Comparison of ENCODE assay signal across 18 cellular contexts in genomic region chr5:149147673-149148072, GRCh38. TPM values are rescaled to one million over a fixed set of nuclear protein-coding genes. Genes with fewer than 3 reads are reported as not detected.
"Had no signal": no experiment of that assay in that cellular context is flagged by ENCODE, and none has a peak within 500 bp of the region (broad histone marks: within the 10 kb centered on the region; RNA-seq: fewer than 3 reads in every experiment).

No MANE protein-coding gene starts in this region.

- H3K4me3 ChIP-seq: body of pancreas, colonic mucosa, lower lobe of right lung, ovary, transverse colon had no signal

- H3K36me3 ChIP-seq: colonic mucosa, lower lobe of right lung, ovary, transverse colon had no signal

- H3K9me3 Mint-ChIP-seq: activated CD8-positive, alpha-beta T cell treated with anti-CD3 and anti-CD28 coated beads for 36 hours; WTC11 had no signal

- H3K27me3 ChIP-seq: body of pancreas, colonic mucosa, ovary, transverse colon had no signal

- ATAC-seq: activated CD8-positive, alpha-beta T cell treated with anti-CD3 and anti-CD28 coated beads for 36 hours; body of pancreas; lower lobe of right lung; naive thymus-derived CD4-positive, alpha-beta T cell; WTC11 had no signal

- FAIRE-seq: endometrium, TTC549 had no signal

- H3K27ac Mint-ChIP-seq: activated CD8-positive, alpha-beta T cell treated with anti-CD3 and anti-CD28 coated beads for 36 hours; activated naive CD8-positive, alpha-beta T cell; naive thymus-derived CD4-positive, alpha-beta T cell; WTC11 had no signal

- H3K4me1 ChIP-seq: colonic mucosa had no signal

- H3K4me3 Mint-ChIP-seq: activated CD8-positive, alpha-beta T cell treated with anti-CD3 and anti-CD28 coated beads for 36 hours; activated naive CD8-positive, alpha-beta T cell; naive thymus-derived CD4-positive, alpha-beta T cell; WTC11 had no signal

- H3K4me1 Mint-ChIP-seq: naive thymus-derived CD4-positive, alpha-beta T cell had no signal

- H3K36me3 Mint-ChIP-seq: naive thymus-derived CD4-positive, alpha-beta T cell; WTC11 had no signal

- DNase-seq: activated CD4-positive, alpha-beta T cell treated with anti-CD3 and anti-CD28 coated beads for 4 hours; activated CD8-positive, alpha-beta T cell treated with anti-CD3 and anti-CD28 coated beads for 36 hours; activated gamma-delta T cell treated with Interleukin-2 at 50 U/mL for 16 hours; amygdala; body of pancreas; central memory CD4-positive, alpha-beta T cell; colonic mucosa; lower lobe of right lung; naive thymus-derived CD4-positive, alpha-beta T cell; ovary; stimulated activated CD4-positive, alpha-beta T cell treated with anti-CD3 and anti-CD28 coated beads, Interleukin-4, amount 100 ng/mL, for 1 hour; stimulated activated naive CD4-positive, alpha-beta T cell treated with Interleukin-2 at 50 U/mL for 16 hours; T-helper 2 cell; transverse colon had no signal

- H3K9me3 ChIP-seq: body of pancreas, colonic mucosa, lower lobe of right lung, ovary, transverse colon had no signal

- H3K27ac ChIP-seq: body of pancreas, colonic mucosa, lower lobe of right lung, ovary, transverse colon had no signal

RNA-seq across cellular contexts. Expression of gene ABLIM3, which starts 6.4 kb away (rescaled TPM):
- total RNA-seq: activated CD8-positive, alpha-beta T cell treated with anti-CD3 and anti-CD28 coated beads for 36 hours had no signal
- polyA plus RNA-seq: naive thymus-derived CD4-positive, alpha-beta T cell had no signal
